In the genomic region with DNA sequence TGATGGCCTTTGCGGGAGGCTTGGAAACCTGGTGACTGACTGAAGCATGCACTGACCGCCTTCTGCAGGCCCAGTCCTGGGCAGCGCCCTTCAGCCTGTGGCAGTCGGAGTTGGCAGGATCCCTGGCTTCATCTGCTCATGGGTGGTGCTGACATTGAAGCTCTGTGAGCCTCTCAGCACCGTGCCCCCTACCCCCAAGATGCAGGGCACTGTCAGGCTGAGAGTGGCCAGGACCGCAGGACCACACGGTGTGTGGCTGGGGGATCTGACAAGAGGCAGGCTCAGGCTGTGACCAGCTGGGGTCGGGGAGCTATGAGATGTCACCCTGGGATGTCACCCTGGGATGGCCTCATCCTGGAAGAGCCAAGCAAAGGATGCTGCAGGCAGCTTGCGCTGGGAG, we compare ENCODE assay signal across 15 cellular contexts.
"Had no signal": no experiment of that assay in that cellular context is flagged by ENCODE, and none has a peak within 500 bp of the region (broad histone marks: within the 10 kb centered on the region; RNA-seq: fewer than 3 reads in every experiment).

No MANE protein-coding gene starts in this region.

- DNase-seq: activated CD4-positive, CD25-positive, alpha-beta regulatory T cell treated with anti-CD3 and anti-CD28 coated beads, Interleukin-2, amount 50 U/mL, for 72 hours; activated naive CD4-positive, alpha-beta T cell treated with anti-CD3 and anti-CD28 coated beads for 36 hours; activated T-cell treated with anti-CD3 and anti-CD28 coated beads, Interleukin-2, amount 50 U/mL, for 1 hour; mammary epithelial cell; occipital lobe; stimulated activated CD4-positive, alpha-beta T cell treated with anti-CD3 and anti-CD28 coated beads, Interleukin-4, amount 100 ng/mL, for 24 hours; stimulated activated naive CD4-positive, alpha-beta T cell; SW 1271; T-helper 9 cell had no signal

- H3K27ac ChIP-seq: SJSA1, skin epidermis, tibial nerve had no signal

- H3K27me3 ChIP-seq: SJSA1, tibial nerve had no signal

- H3K9me3 Mint-ChIP-seq: activated naive CD4-positive, alpha-beta T cell treated with anti-CD3 and anti-CD28 coated beads for 36 hours; activated T-helper 2 cell treated with anti-CD3 and anti-CD28 coated beads, Interferon-gamma antibody, Interleukin-2, Interleukin-4, amounts not matched to agents 10 μg/mL and 5 μg/mL and 100 μg/mL, durations not matched to agents 14 hours and 24 hours and 36 hours; natural killer cell treated with Interleukin-12 subunit alpha and Interleukin-12 subunit beta and Interleukin-15 and Interleukin-18, amount 100 ng/mL, for 72 hours had no signal

- H3K4me3 Mint-ChIP-seq: activated naive CD4-positive, alpha-beta T cell treated with anti-CD3 and anti-CD28 coated beads for 36 hours; natural killer cell treated with Interleukin-12 subunit alpha and Interleukin-12 subunit beta and Interleukin-15 and Interleukin-18, amount 100 ng/mL, for 72 hours had no signal

- H3K27ac Mint-ChIP-seq: activated naive CD4-positive, alpha-beta T cell treated with anti-CD3 and anti-CD28 coated beads for 36 hours; activated T-helper 2 cell treated with anti-CD3 and anti-CD28 coated beads, Interferon-gamma antibody, Interleukin-2, Interleukin-4, amounts not matched to agents 10 μg/mL and 5 μg/mL and 100 μg/mL, durations not matched to agents 14 hours and 24 hours and 36 hours had no signal

- H3K4me3 ChIP-seq: SJSA1, skin epidermis, tibial nerve had no signal

- H3K9me3 ChIP-seq: SJSA1, tibial nerve had no signal

- H3K27me3 Mint-ChIP-seq: natural killer cell treated with Interleukin-12 subunit alpha and Interleukin-12 subunit beta and Interleukin-15 and Interleukin-18, amount 100 ng/mL, for 72 hours had no signal

- ATAC-seq: left lobe of liver; natural killer cell treated with Interleukin-12 subunit alpha and Interleukin-12 subunit beta and Interleukin-15 and Interleukin-18, amount 100 ng/mL, for 72 hours had no signal
